In the genomic region with DNA sequence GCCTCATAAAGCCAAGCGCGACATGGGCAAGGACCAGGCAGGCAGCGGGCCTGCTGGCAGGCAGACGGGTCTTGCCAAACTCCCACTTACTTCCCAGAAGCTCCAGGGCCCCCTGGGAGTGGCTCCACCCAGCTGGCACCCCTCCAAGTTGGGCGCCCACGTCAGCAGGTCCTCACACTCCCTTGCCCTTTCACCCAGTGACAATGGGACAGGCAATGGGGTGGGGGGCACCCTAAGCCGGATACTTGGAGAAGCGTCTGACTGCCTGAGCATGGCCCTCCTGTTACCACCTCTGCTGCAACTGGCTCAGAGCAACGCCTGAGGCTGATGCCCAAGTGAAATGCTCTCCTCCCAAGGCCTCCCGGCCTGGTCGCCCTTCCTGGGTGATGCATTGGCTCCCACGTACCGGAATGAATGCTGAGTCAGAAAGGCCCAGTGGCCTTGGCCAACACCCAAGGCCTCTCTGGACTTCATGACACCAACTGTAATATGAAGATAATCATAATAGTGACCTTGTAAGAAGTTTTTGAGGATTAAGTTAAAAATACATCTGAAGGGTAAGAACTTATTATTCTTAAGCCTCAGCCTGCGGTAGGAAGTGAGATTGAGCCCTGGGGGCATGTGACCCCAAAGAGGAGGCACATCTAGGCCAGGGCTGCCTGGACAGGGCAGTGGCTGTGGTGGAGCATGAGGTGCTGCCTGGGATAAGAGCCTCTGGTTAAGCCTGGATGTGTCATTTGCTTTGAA, we compare ENCODE assay signal across 9 cellular contexts. TPM values are rescaled to one million over a fixed set of nuclear protein-coding genes. Genes with fewer than 3 reads are reported as not detected.
DNase-seq lines count a peak whose midpoint lies in the region; ATAC-seq, FAIRE-seq and TF ChIP-seq lines count a peak whose summit lies in the region.
"Had no signal": no experiment of that assay in that cellular context is flagged by ENCODE, and none has a peak within 500 bp of the region (broad histone marks: within the 10 kb centered on the region; RNA-seq: fewer than 3 reads in every experiment).

No MANE protein-coding gene starts in this region.

- no peak for DNase-seq in activated naive CD4-positive, alpha-beta T cell treated with anti-CD3 and anti-CD28 coated beads, Interleukin-2, amount 50 U/mL, for 72 hours (ENCODE audit: low spot score in 2 of 2)
- DNase-seq in activated naive CD4-positive, alpha-beta T cell treated with anti-CD3 and anti-CD28 coated beads for 36 hours, result no peak
- DNase-seq in H1 (ENCODE audit: low read depth in 1 of 2, low spot score in 2 of 2) (no peak), MM.1S (no peak), iPS-NIHi7 (ENCODE audit: extremely low spot score) (no peak), pons (ENCODE audit: low spot score) (no peak)
- DNase-seq: NCI-H1694 had no signal

- H3K9me3 ChIP-seq in H1 (ENCODE audit: insufficient read depth in 2 of 2, low read depth in 1 of 2, low read length in 1 of 2), result no peaks in the 10 kb centered on the region
- H3K9me3 ChIP-seq in muscle layer of colon (ENCODE audit: low read length), result no peaks in the 10 kb centered on the region
- no peaks in the 10 kb centered on the region for H3K9me3 ChIP-seq in MM.1S (replicated peaks; ENCODE audit: insufficient read depth, low read length)

- H3K4me3 ChIP-seq in H1 (ENCODE audit: extremely low read depth in 1 of 4, insufficient read depth in 2 of 4, low read depth in 3 of 4, low read length in 4 of 4) (no peak overlapping the region), muscle layer of colon (ENCODE audit: low read depth in 1 of 2, low read length in 2 of 2) (no peak overlapping the region), MM.1S (ENCODE audit: low read length) (no peak overlapping the region)

- TF ChIP-seq EP300 in H1 (IDR thresholded peaks at IDR 0.05; ENCODE audit: borderline replicate concordance in 1 of 2, low read depth in 2 of 2, low read length in 2 of 2), result no peak

- peak overlapping the region; percentile 29; the same call in 1 of the 2 replicates for H4K8ac ChIP-seq in H1 (ENCODE audit: extremely low read depth, insufficient read depth, low read length)

- no peak for ATAC-seq in activated naive CD4-positive, alpha-beta T cell treated with anti-CD3 and anti-CD28 coated beads, Interleukin-2, amount 50 U/mL, for 72 hours
- ATAC-seq in GM21825 (IDR thresholded peaks at IDR 0.05; ENCODE audit: unreplicated experiment), result no peak

- no peak overlapping the region for H2AK5ac ChIP-seq in H1 (ENCODE audit: low read depth, low read length)

- H3K23me2 ChIP-seq in H1 (ENCODE audit: low read depth, low read length), result no peaks in the 10 kb centered on the region; the same call in 1 of the 2 replicates

- H3K14ac ChIP-seq in H1 (ENCODE audit: insufficient read length), result no peak overlapping the region

- H2BK5ac ChIP-seq in H1 (ENCODE audit: low read depth, low read length), result no peak overlapping the region

- no peak overlapping the region for H3K4me3 Mint-ChIP-seq in activated naive CD4-positive, alpha-beta T cell treated with anti-CD3 and anti-CD28 coated beads for 36 hours

- H2AFZ ChIP-seq in H1 (ENCODE audit: low read length) (no peak overlapping the region), MM.1S (ENCODE audit: low read length) (no peak overlapping the region)

- no peak overlapping the region for H2BK20ac ChIP-seq in H1 (ENCODE audit: low read length)

- H3K4me2 ChIP-seq in H1 (ENCODE audit: insufficient read depth in 1 of 2, low read depth in 2 of 2, low read length in 2 of 2), result no peak overlapping the region
- no peak overlapping the region for H3K4me2 ChIP-seq in MM.1S (ENCODE audit: low read depth, low read length)

- no peaks in the 10 kb centered on the region for H3K36me3 Mint-ChIP-seq in activated naive CD4-positive, alpha-beta T cell treated with anti-CD3 and anti-CD28 coated beads, Interleukin-2, amount 50 U/mL, for 72 hours
- H3K36me3 Mint-ChIP-seq in activated naive CD4-positive, alpha-beta T cell treated with anti-CD3 and anti-CD28 coated beads for 36 hours (ENCODE audit: low read depth), result no peaks in the 10 kb centered on the region

- H3K18ac ChIP-seq in H1 (ENCODE audit: extremely low read depth, low read length), result no peak overlapping the region

- peak overlapping the region; percentile 0 to 22 for H3K27ac Mint-ChIP-seq in activated naive CD4-positive, alpha-beta T cell treated with anti-CD3 and anti-CD28 coated beads, Interleukin-2, amount 50 U/mL, for 72 hours
- H3K27ac Mint-ChIP-seq in activated naive CD4-positive, alpha-beta T cell treated with anti-CD3 and anti-CD28 coated beads for 36 hours, result no peak overlapping the region

- WGBS in H1 (ENCODE audit: extremely low coverage in 1 of 2, insufficient coverage in 1 of 2, insufficient read length in 1 of 2, insufficient replicate concordance in 2 of 2, low coverage in 1 of 2, low lambda C conversion rate in 2 of 2, missing lambda C conversion rate in 1 of 2), 2 experiments, result 90% methylated on average over 10 of the region's 14 CpGs; no CpG with 5 or more reads in 1 of the 2 experiments

- H4K5ac ChIP-seq in H1 (ENCODE audit: insufficient read length, low read depth, low read length), result no peak overlapping the region

- H3K27ac ChIP-seq in H1 (ENCODE audit: low read depth, low read length) (no peak overlapping the region), muscle layer of colon (ENCODE audit: low read depth, low read length) (peak overlapping the region; percentile 19), MM.1S (ENCODE audit: low read length) (no peak overlapping the region)

- no peak overlapping the region for H3K23ac ChIP-seq in H1 (ENCODE audit: insufficient read length)

- H3K4me1 Mint-ChIP-seq in activated naive CD4-positive, alpha-beta T cell treated with anti-CD3 and anti-CD28 coated beads for 36 hours (ENCODE audit: low read depth), result no peaks in the 10 kb centered on the region

- peaks cover 10% of the 10 kb centered on the region for H3K27me3 Mint-ChIP-seq in activated naive CD4-positive, alpha-beta T cell treated with anti-CD3 and anti-CD28 coated beads for 36 hours (ENCODE audit: low read depth)

- H3K79me2 ChIP-seq in H1 (ENCODE audit: control insufficient read depth in 1 of 2, insufficient read depth in 2 of 2, low read length in 2 of 2) (no peaks in the 10 kb centered on the region), MM.1S (ENCODE audit: low read length) (no peaks in the 10 kb centered on the region)

- H2BK12ac ChIP-seq in H1 (ENCODE audit: low read depth, low read length), result no peak overlapping the region

- POLR2A ChIA-PET in H1 (lab: Charles Lee; ENCODE audit: partially characterized antibody), result interaction anchor here (1.5 kb wide), 1 partner anchor 10 kb away, joined by 5 read pairs; no protein-coding TSS in a partner anchor

- no peak overlapping the region for H4K91ac ChIP-seq in H1 (replicated peaks; ENCODE audit: insufficient read length, low read length)

- H4K20me1 ChIP-seq in H1 (replicated peaks in 1 of 2; ENCODE audit: control insufficient read depth in 1 of 2, insufficient read depth in 2 of 2, low read length in 2 of 2) (no peaks in the 10 kb centered on the region), MM.1S (ENCODE audit: insufficient read depth, low read length) (no peaks in the 10 kb centered on the region)

- H3K4me1 ChIP-seq in H1 (replicated peaks in 1 of 4; ENCODE audit: control insufficient read depth in 3 of 4, insufficient read depth in 4 of 4, low read length in 3 of 4) (peaks cover 0 to 16% (median 10%) of the 10 kb centered on the region in 4 experiments; a peak in 6 of 7 replicates), muscle layer of colon (ENCODE audit: insufficient read depth, low read length) (peaks cover 63% of the 10 kb centered on the region), MM.1S (ENCODE audit: low read length) (no peaks in the 10 kb centered on the region)

- TF ChIP-seq RAD21 in H1 (IDR thresholded peaks at IDR 0.05 in 1 of 2, conservative IDR thresholded peaks at IDR 0.05 in 1 of 2; ENCODE audit: low read depth in 2 of 2, low read length in 2 of 2), result no peak

- no peak overlapping the region for H2BK15ac ChIP-seq in H1 (ENCODE audit: low read length)

- no peak overlapping the region for H2BK120ac ChIP-seq in H1 (replicated peaks; ENCODE audit: low read depth, low read length)

- H3K9ac ChIP-seq in H1 (replicated peaks in 1 of 4; ENCODE audit: extremely low read depth in 1 of 4, low read depth in 3 of 4, low read length in 3 of 4) (no peak overlapping the region), muscle layer of colon (ENCODE audit: low read length) (no peak overlapping the region), MM.1S (ENCODE audit: low read length) (no peak overlapping the region)

- no peak for FAIRE-seq in H1 (lab: Jason Lieb, UNC)

- no peaks in the 10 kb centered on the region for H3K9me2 ChIP-seq in MM.1S (replicated peaks; ENCODE audit: insufficient read depth, low read length)

- no peak overlapping the region for H3K4ac ChIP-seq in H1 (replicated peaks; ENCODE audit: insufficient read length, low read depth, low read length)

- H3K27me3 ChIP-seq in H1 (replicated peaks in 1 of 4; ENCODE audit: control insufficient read depth in 3 of 4, extremely low read depth in 1 of 4, insufficient read depth in 3 of 4, low read length in 3 of 4) (no peaks in the 10 kb centered on the region; a peak in 1 of 7 replicates), muscle layer of colon (ENCODE audit: control insufficient read depth in 1 of 2, insufficient read depth in 2 of 2, low read length in 2 of 2) (no peaks in the 10 kb centered on the region), MM.1S (replicated peaks; ENCODE audit: insufficient read depth, low read length) (peaks cover 36% of the 10 kb centered on the region)

- intact Hi-C loops in activated naive CD4-positive, alpha-beta T cell treated with anti-CD3 and anti-CD28 coated beads for 36 hours (cut with micrococcal nuclease), result no loop called here

- no peak for TF ChIP-seq CTCF in H1 (IDR thresholded peaks at IDR 0.05; ENCODE audit: control extremely low read depth in 1 of 3, insufficient read depth in 1 of 3, low read depth in 1 of 3, low read length in 3 of 3)
- no peak for TF ChIP-seq CTCF in MM.1S (IDR thresholded peaks at IDR 0.05; ENCODE audit: low read length)

- H3K56ac ChIP-seq in H1 (replicated peaks; ENCODE audit: insufficient read length, low read depth, low read length), result no peak overlapping the region

- H3K79me1 ChIP-seq in H1 (ENCODE audit: low read depth, low read length), result no peaks in the 10 kb centered on the region

- no peaks in the 10 kb centered on the region for H3F3A ChIP-seq in MM.1S (ENCODE audit: insufficient read depth, low read length)

- H3K9me3 Mint-ChIP-seq in activated naive CD4-positive, alpha-beta T cell treated with anti-CD3 and anti-CD28 coated beads, Interleukin-2, amount 50 U/mL, for 72 hours, result no peaks in the 10 kb centered on the region
- no peaks in the 10 kb centered on the region for H3K9me3 Mint-ChIP-seq in activated naive CD4-positive, alpha-beta T cell treated with anti-CD3 and anti-CD28 coated beads for 36 hours

- CTCF ChIA-PET in activated naive CD4-positive, alpha-beta T cell treated with anti-CD3 and anti-CD28 coated beads for 36 hours (lab: Charles Lee), result no interaction called here
- CTCF ChIA-PET in H1 (lab: Charles Lee; ENCODE audit: partially characterized antibody), result interaction anchor here (1.1 to 2.0 kb wide), 3 partner anchors 8 to 202 kb away, joined by 3 to 6 read pairs (median 3); no protein-coding TSS in a partner anchor

- no peak for TF ChIP-seq POLR2A in H1 (IDR thresholded peaks at IDR 0.05; ENCODE audit: control extremely low read depth in 1 of 2, low read depth in 2 of 2, low read length in 2 of 2)

- no peaks in the 10 kb centered on the region for H3K36me3 ChIP-seq in H1 (ENCODE audit: control insufficient read depth in 2 of 4, insufficient read depth in 4 of 4, low read length in 3 of 4)
- no peaks in the 10 kb centered on the region for H3K36me3 ChIP-seq in muscle layer of colon (ENCODE audit: insufficient read depth, low read length)
- no peaks in the 10 kb centered on the region for H3K36me3 ChIP-seq in MM.1S (replicated peaks; ENCODE audit: insufficient read depth, low read length)

RNA-seq across cellular contexts. Expression of a gene that starts 31.7 kb away (rescaled TPM):
- not detected for total RNA-seq in activated naive CD4-positive, alpha-beta T cell treated with anti-CD3 and anti-CD28 coated beads, Interleukin-2, amount 50 U/mL, for 72 hours
- not detected for total RNA-seq in activated naive CD4-positive, alpha-beta T cell treated with anti-CD3 and anti-CD28 coated beads for 36 hours
- 0.11 and 0.30 TPM in 2 replicates for total RNA-seq in H1 (2021; fragmentation: NEBNext Ultra II Directional; extraction: Animal tissue kit (Norgen Biotek cat#: 25700))
- 0.29 and 0.33 TPM in 2 replicates for polyA plus RNA-seq in H1 (2011; rRNA removed)
- polyA plus RNA-seq in H1 (2011; cell fraction: cytosol; rRNA removed), result 0.08 TPM
- polyA plus RNA-seq in H1 (2011; cell fraction: nucleus; rRNA removed), result 0.11 TPM
- 0.05 to 0.24 TPM (median 0.14 TPM) in 4 replicates for polyA plus RNA-seq in H1 (2012, experiment 1 of 2)
- 0.09 TPM for polyA plus RNA-seq in H1 (2012, experiment 2 of 2)
- 0.06 TPM for polyA plus RNA-seq in H1 (2013, experiment 1 of 2)
- polyA plus RNA-seq in H1 (2013, experiment 2 of 2), result 0.04 TPM
- polyA minus RNA-seq in H1 (2011; rRNA and poly(A)+ RNA removed), result 0.06 and 0.15 TPM in 2 replicates
- polyA minus RNA-seq in H1 (2011; cell fraction: cytosol; rRNA and poly(A)+ RNA removed), result not detected
- not detected for polyA minus RNA-seq in H1 (2011; cell fraction: nucleus; rRNA and poly(A)+ RNA removed)

RNA-seq across cellular contexts. Expression of a gene that starts 39.9 kb away (rescaled TPM):
- 1 to 10 TPM; 5.1 to 8.6 TPM for total RNA-seq in activated naive CD4-positive, alpha-beta T cell treated with anti-CD3 and anti-CD28 coated beads, Interleukin-2, amount 50 U/mL, for 72 hours
- total RNA-seq in activated naive CD4-positive, alpha-beta T cell treated with anti-CD3 and anti-CD28 coated beads for 36 hours, result 1 to 10 TPM; 2.0 to 2.7 TPM
- 11.2 and 11.6 TPM in 2 replicates for total RNA-seq in H1 (2021; fragmentation: NEBNext Ultra II Directional; extraction: Animal tissue kit (Norgen Biotek cat#: 25700))
- polyA plus RNA-seq in H1 (2011; rRNA removed), result 12.9 and 13.5 TPM in 2 replicates
- 7.3 TPM for polyA plus RNA-seq in H1 (2011; cell fraction: cytosol; rRNA removed)
- 6.5 TPM for polyA plus RNA-seq in H1 (2011; cell fraction: nucleus; rRNA removed)
- 7.5 to 10.5 TPM (median 8.8 TPM) in 4 replicates for polyA plus RNA-seq in H1 (2012, experiment 1 of 2)
- 8.0 TPM for polyA plus RNA-seq in H1 (2012, experiment 2 of 2)
- polyA plus RNA-seq in H1 (2013, experiment 1 of 2), result 14.9 TPM
- polyA plus RNA-seq in H1 (2013, experiment 2 of 2), result 17.3 TPM
- polyA minus RNA-seq in H1 (2011; rRNA and poly(A)+ RNA removed), result 19.7 and 19.8 TPM in 2 replicates
- polyA minus RNA-seq in H1 (2011; cell fraction: cytosol; rRNA and poly(A)+ RNA removed), result 12.4 TPM
- polyA minus RNA-seq in H1 (2011; cell fraction: nucleus; rRNA and poly(A)+ RNA removed), result 9.9 TPM
